Comparison of ENCODE assay signal across 26 cellular contexts in genomic region chr5:45532826-45533624, GRCh38.
DNase-seq lines count a peak whose midpoint lies in the region; ATAC-seq and TF ChIP-seq lines count a peak whose summit lies in the region.
"Had no signal": no experiment of that assay in that cellular context is flagged by ENCODE, and none has a peak within 500 bp of the region (broad histone marks: within the 10 kb centered on the region; RNA-seq: fewer than 3 reads in every experiment).

No MANE protein-coding gene starts in this region.

- no peak overlapping the region for H2BK15ac ChIP-seq in H9 (ENCODE audit: low read depth, low read length)

- H3K56ac ChIP-seq in H9 (ENCODE audit: insufficient read length, low read depth, low read length), result no peak overlapping the region

- no peaks in the 10 kb centered on the region for H4K20me1 ChIP-seq in H9 (ENCODE audit: control insufficient read depth, insufficient read depth, insufficient read length)

- no peak overlapping the region for H2AK5ac ChIP-seq in H9 (ENCODE audit: insufficient read length, low read length)

- CTCF ChIA-PET in RWPE1 (lab: Yijun Ruan, JAX), result no interaction called here
- CTCF ChIA-PET in activated naive CD4-positive, alpha-beta T cell treated with anti-CD3 and anti-CD28 coated beads for 36 hours (lab: Charles Lee), result no interaction called here

- H3K9ac ChIP-seq in H9 (ENCODE audit: extremely low read depth, insufficient read length, low read length), result no peak overlapping the region
- H3K9ac ChIP-seq: SK-N-SH had no signal

- no peak overlapping the region for H3K18ac ChIP-seq in H9 (ENCODE audit: insufficient read length, low read depth, low read length)

- H4K8ac ChIP-seq in H9 (replicated peaks; ENCODE audit: insufficient read length, low read depth, low read length), result no peak overlapping the region

- no peak overlapping the region for H2BK120ac ChIP-seq in H9 (ENCODE audit: low read depth, low read length, poor library complexity, severe bottlenecking)

- H3K9me3 ChIP-seq in H9 (ENCODE audit: control insufficient read depth, low read depth, low read length) (no peaks in the 10 kb centered on the region), cardiac muscle cell (ENCODE audit: low read depth) (no peaks in the 10 kb centered on the region), gastrocnemius medialis (no peaks in the 10 kb centered on the region)
- H3K9me3 ChIP-seq: mucosa of descending colon, SK-N-SH, tibial artery had no signal

- H3K23ac ChIP-seq in H9 (ENCODE audit: insufficient read length, low read depth, low read length), result no peak overlapping the region

- no peaks in the 10 kb centered on the region for H3K36me3 Mint-ChIP-seq in H9 (ENCODE audit: insufficient read depth in 1 of 3, low read depth in 3 of 3)
- no peaks in the 10 kb centered on the region for H3K36me3 Mint-ChIP-seq in activated naive CD4-positive, alpha-beta T cell treated with anti-CD3 and anti-CD28 coated beads for 36 hours (ENCODE audit: low read depth)

- H3K27me3 Mint-ChIP-seq in H9 (ENCODE audit: low read depth), result no peaks in the 10 kb centered on the region
- no peaks in the 10 kb centered on the region for H3K27me3 Mint-ChIP-seq in activated naive CD4-positive, alpha-beta T cell treated with anti-CD3 and anti-CD28 coated beads for 36 hours (ENCODE audit: low read depth)
- H3K27me3 Mint-ChIP-seq: dendritic cell treated with granulocyte-macrophage colony-stimulating factor and Interleukin-4, amounts not matched to agents 40 ng/mL and 50 ng/mL, for 4 days; stimulated activated naive CD8-positive, alpha-beta T cell treated with anti-CD3 and anti-CD28 coated beads, Interleukin-15, Interleukin-2, amounts not matched to agents 100 ng/mL and 50 ng/mL, for 24 hours had no signal

- no peak for TF ChIP-seq CTCF in H9 (conservative IDR thresholded peaks at IDR 0.05)
- TF ChIP-seq CTCF in cardiac muscle cell (IDR thresholded peaks at IDR 0.05; ENCODE audit: low read depth, low read length), result no peak
- TF ChIP-seq CTCF in gastrocnemius medialis (IDR thresholded peaks at IDR 0.05 in 4 of 5, conservative IDR thresholded peaks at IDR 0.05 in 1 of 5), result no peak
- no peak for TF ChIP-seq CTCF in RWPE1 (conservative IDR thresholded peaks at IDR 0.05; ENCODE audit: low read depth)
- TF ChIP-seq CTCF in coronary artery (IDR thresholded peaks at IDR 0.05), result no peak

- H2BK5ac ChIP-seq in H9 (ENCODE audit: insufficient read length, low read length), result no peak overlapping the region

- H3K4me3 Mint-ChIP-seq in H9, result no peak overlapping the region
- no peak overlapping the region for H3K4me3 Mint-ChIP-seq in activated naive CD4-positive, alpha-beta T cell treated with anti-CD3 and anti-CD28 coated beads for 36 hours
- H3K4me3 Mint-ChIP-seq: dendritic cell treated with granulocyte-macrophage colony-stimulating factor and Interleukin-4, amounts not matched to agents 40 ng/mL and 50 ng/mL, for 4 days; nephron progenitor cell; stimulated activated naive CD8-positive, alpha-beta T cell treated with anti-CD3 and anti-CD28 coated beads, Interleukin-15, Interleukin-2, amounts not matched to agents 100 ng/mL and 50 ng/mL, for 24 hours had no signal

- no peak overlapping the region for H2BK12ac ChIP-seq in H9 (ENCODE audit: insufficient read length, low read depth, low read length)

- DNase-seq in H9, result no peak
- peak; percentile 61 for DNase-seq in NCI-H524 treated with DMSO at 0.1 percent for 48 hours (lab: John Stamatoyannopoulos, UW)
- peak in 1 of 2 donors; percentile 77 for DNase-seq in cardiac muscle cell (ENCODE audit: low read depth in 1 of 2, low spot score in 1 of 2)
- DNase-seq in left kidney (ENCODE audit: low read depth, low spot score), result peak; percentile 28
- DNase-seq in gastrocnemius medialis, result no peak
- DNase-seq in RWPE1 (ENCODE audit: low spot score), result no peak
- DNase-seq in coronary artery (ENCODE audit: low spot score), result no peak
- DNase-seq in activated naive CD4-positive, alpha-beta T cell treated with anti-CD3 and anti-CD28 coated beads for 36 hours, result no peak
- DNase-seq: activated CD4-positive, alpha-beta T cell treated with anti-CD3 and anti-CD28 coated beads for 4 hours; activated CD8-positive, alpha-beta memory T cell treated with anti-CD3 and anti-CD28 coated beads for 24 hours; activated T-cell treated with anti-CD3 and anti-CD28 coated beads, Interleukin-2, amount 50 U/mL, for 1 hour; Calu3; HCEC 1CT; IMR-90; mucosa of descending colon; NCI-H1105; NCI-H2029 treated with DMSO at 0.1 percent for 48 hours; nephron progenitor cell; SK-N-SH; stimulated activated CD4-positive, alpha-beta T cell treated with anti-CD3 and anti-CD28 coated beads, Interleukin-15, amount 100 ng/mL, for 24 hours; T-helper 2 cell; tibial artery had no signal

- H3K9me3 Mint-ChIP-seq in H9, result no peaks in the 10 kb centered on the region
- peaks cover 5% of the 10 kb centered on the region for H3K9me3 Mint-ChIP-seq in activated naive CD4-positive, alpha-beta T cell treated with anti-CD3 and anti-CD28 coated beads for 36 hours
- H3K9me3 Mint-ChIP-seq: dendritic cell treated with granulocyte-macrophage colony-stimulating factor and Interleukin-4, amounts not matched to agents 40 ng/mL and 50 ng/mL, for 4 days; nephron progenitor cell had no signal

- H3K36me3 ChIP-seq in cardiac muscle cell (no peaks in the 10 kb centered on the region), gastrocnemius medialis (no peaks in the 10 kb centered on the region)
- H3K36me3 ChIP-seq: tibial artery had no signal

- H3K27ac ChIP-seq in H9 (ENCODE audit: insufficient read length, low read depth, low read length), result no peak overlapping the region
- H3K27ac ChIP-seq in cardiac muscle cell, result peak overlapping the region; percentile 77
- no peak overlapping the region for H3K27ac ChIP-seq in gastrocnemius medialis
- no peak overlapping the region for H3K27ac ChIP-seq in RWPE1
- no peak overlapping the region for H3K27ac ChIP-seq in coronary artery
- H3K27ac ChIP-seq: C4-2B, tibial artery had no signal

- peaks cover 17 to 20% of the 10 kb centered on the region in 2 experiments for H3K4me1 Mint-ChIP-seq in H9
- H3K4me1 Mint-ChIP-seq in activated naive CD4-positive, alpha-beta T cell treated with anti-CD3 and anti-CD28 coated beads for 36 hours (ENCODE audit: low read depth), result no peaks in the 10 kb centered on the region

- H4K91ac ChIP-seq in H9 (ENCODE audit: insufficient read length, low read depth, low read length), result no peak overlapping the region

- no peaks in the 10 kb centered on the region for H3K79me1 ChIP-seq in H9 (ENCODE audit: insufficient read depth, low read depth, low read length, poor library complexity, severe bottlenecking)

- POLR2A ChIA-PET in RWPE1 (lab: Yijun Ruan, JAX; ENCODE audit: low non-redundant PET), result no interaction called here

- ATAC-seq in gastrocnemius medialis, result no peak
- ATAC-seq: mucosa of descending colon, sciatic nerve had no signal

- H3K14ac ChIP-seq in H9 (ENCODE audit: insufficient read depth, low read length), result no peak overlapping the region

- H3K4me1 ChIP-seq in H9 (ENCODE audit: insufficient read depth, low read length) (peaks cover 2% of the 10 kb centered on the region; the same call in 1 of the 2 replicates), cardiac muscle cell (ENCODE audit: low read depth) (peaks cover 31% of the 10 kb centered on the region), gastrocnemius medialis (peaks cover 0 to 3% of the 10 kb centered on the region in 2 donors)
- H3K4me1 ChIP-seq: tibial artery had no signal

- H3K23me2 ChIP-seq in H9 (ENCODE audit: insufficient read length, low read depth, low read length, poor library complexity, severe bottlenecking), result no peaks in the 10 kb centered on the region

- H3K4ac ChIP-seq in H9 (ENCODE audit: low read depth, low read length), result no peak overlapping the region

- in situ Hi-C loops in gastrocnemius medialis (cut with MboI; ENCODE audit: low sequenced_read_pairs in 4 of 4), result no loop called here

- no peak overlapping the region for H3T11ph ChIP-seq in H9 (ENCODE audit: low read length)

- no peak overlapping the region for H3K4me3 ChIP-seq in cardiac muscle cell
- H3K4me3 ChIP-seq in gastrocnemius medialis, result no peak overlapping the region
- H3K4me3 ChIP-seq in coronary artery, result no peak overlapping the region
- H3K4me3 ChIP-seq: mucosa of descending colon, tibial artery had no signal

- peak overlapping the region in 2 of 3 experiments; percentile 29 to 66; a peak in 2 of 7 replicates for H3K27ac Mint-ChIP-seq in H9
- H3K27ac Mint-ChIP-seq in activated naive CD4-positive, alpha-beta T cell treated with anti-CD3 and anti-CD28 coated beads for 36 hours, result no peak overlapping the region
- H3K27ac Mint-ChIP-seq: dendritic cell treated with granulocyte-macrophage colony-stimulating factor and Interleukin-4, amounts not matched to agents 40 ng/mL and 50 ng/mL, for 4 days; nephron progenitor cell; stimulated activated naive CD8-positive, alpha-beta T cell treated with anti-CD3 and anti-CD28 coated beads, Interleukin-15, Interleukin-2, amounts not matched to agents 100 ng/mL and 50 ng/mL, for 24 hours had no signal

- no peaks in the 10 kb centered on the region for H3K79me2 ChIP-seq in H9 (ENCODE audit: insufficient read depth, low read length)

- no peak overlapping the region for H2BK20ac ChIP-seq in H9 (ENCODE audit: low read depth, low read length, poor library complexity, severe bottlenecking)

- TF ChIP-seq POLR2A in gastrocnemius medialis (IDR thresholded peaks at IDR 0.05), result no peak

- H4K5ac ChIP-seq in H9 (ENCODE audit: insufficient read length, low read depth, low read length), result no peak overlapping the region

- intact Hi-C loops in gastrocnemius medialis (cut with DNase I; ENCODE audit: low total_unique reads), result no loop called here
- intact Hi-C loops in activated naive CD4-positive, alpha-beta T cell treated with anti-CD3 and anti-CD28 coated beads for 36 hours (cut with micrococcal nuclease), result no loop called here

- no peak overlapping the region for H3K4me2 ChIP-seq in H9 (ENCODE audit: insufficient read depth, insufficient read length, low read length)
- H3K4me2 ChIP-seq: SK-N-SH had no signal

- WGBS in H9 (ENCODE audit: extremely low coverage, insufficient read length, low lambda C conversion rate), result no CpG with 5 or more reads among the region's 4 CpGs

- H2AFZ ChIP-seq in H9 (ENCODE audit: low read length), result no peak overlapping the region

- H3K27me3 ChIP-seq in H9 (ENCODE audit: insufficient read depth, low read length) (no peaks in the 10 kb centered on the region), cardiac muscle cell (no peaks in the 10 kb centered on the region), gastrocnemius medialis (no peaks in the 10 kb centered on the region)
- H3K27me3 ChIP-seq: tibial artery had no signal

Comparison
In these comparisons a context has a peak if more than half of its experiments do, and no peak if none do; other contexts are left out.
1. DNase-seq: peak in NCI-H524 treated with DMSO at 0.1 percent for 48 hours (single experiment) and left kidney (single experiment); none in H9 (single experiment), gastrocnemius medialis (0 of 2), RWPE1 (single experiment), coronary artery (single experiment) and activated naive CD4-positive, alpha-beta T cell treated with anti-CD3 and anti-CD28 coated beads for 36 hours (single experiment).